ENCODE assay signal across 1 cellular context in the genomic region with DNA sequence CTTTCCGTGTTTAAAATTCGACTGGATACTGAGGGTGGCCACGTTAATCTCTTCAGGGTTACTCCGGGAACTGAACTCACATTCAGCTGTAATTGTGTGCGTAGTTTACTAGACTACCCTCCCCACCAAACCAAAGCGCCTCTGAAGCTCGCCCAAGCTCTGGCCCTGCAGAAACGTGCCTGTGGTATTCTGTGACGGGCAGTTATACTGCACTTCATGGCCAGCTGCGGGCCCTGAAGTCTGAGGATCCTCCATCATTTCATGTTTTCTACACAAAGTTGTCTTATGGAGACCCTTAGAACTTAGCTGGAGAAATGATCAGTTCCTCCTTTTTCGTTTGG.
TF ChIP-seq lines count a peak whose summit lies in the region.

No MANE protein-coding gene starts in this region.

TF ChIP-seq in HepG2, 621 proteins besides CTCF, POLR2A, EP300 and RAD21:
- TF ChIP-seq ZNF34 (CRISPR knock-in tag; IDR thresholded peaks at IDR 0.05; ENCODE audit: borderline replicate concordance) (no peak), ZIK1 (CRISPR knock-in tag; IDR thresholded peaks at IDR 0.05; ENCODE audit: borderline replicate concordance, low read depth) (no peak), BRD4 (CRISPR knock-in tag; IDR thresholded peaks at IDR 0.05) (no peak), ATAD3A (CRISPR knock-in tag; IDR thresholded peaks at IDR 0.05) (no peak), PRPF4 (IDR thresholded peaks at IDR 0.05; ENCODE audit: low read depth, low read length, poor library complexity, severe bottlenecking) (no peak), ZNF562 (CRISPR knock-in tag; IDR thresholded peaks at IDR 0.05; ENCODE audit: borderline replicate concordance) (no peak), ZNF367 (CRISPR knock-in tag; IDR thresholded peaks at IDR 0.05; ENCODE audit: borderline replicate concordance) (no peak), THAP7 (CRISPR knock-in tag; IDR thresholded peaks at IDR 0.05) (no peak), ZNF232 (CRISPR knock-in tag; IDR thresholded peaks at IDR 0.05; ENCODE audit: borderline replicate concordance) (no peak), ZMAT5 (CRISPR knock-in tag; IDR thresholded peaks at IDR 0.05; ENCODE audit: borderline replicate concordance, low read depth) (no peak), ZNF205 (CRISPR knock-in tag; IDR thresholded peaks at IDR 0.05) (no peak), MAFF (IDR thresholded peaks at IDR 0.05; ENCODE audit: low read depth, low read length) (no peak), E2F5 (CRISPR knock-in tag; conservative IDR thresholded peaks at IDR 0.05) (no peak), ZNF572 (CRISPR knock-in tag; IDR thresholded peaks at IDR 0.05) (no peak), RFXANK (CRISPR knock-in tag; IDR thresholded peaks at IDR 0.05) (no peak), ZNF549 (CRISPR knock-in tag; IDR thresholded peaks at IDR 0.05) (no peak), ONECUT2 (CRISPR knock-in tag; IDR thresholded peaks at IDR 0.05) (no peak)
- TF ChIP-seq, protein P1, sequence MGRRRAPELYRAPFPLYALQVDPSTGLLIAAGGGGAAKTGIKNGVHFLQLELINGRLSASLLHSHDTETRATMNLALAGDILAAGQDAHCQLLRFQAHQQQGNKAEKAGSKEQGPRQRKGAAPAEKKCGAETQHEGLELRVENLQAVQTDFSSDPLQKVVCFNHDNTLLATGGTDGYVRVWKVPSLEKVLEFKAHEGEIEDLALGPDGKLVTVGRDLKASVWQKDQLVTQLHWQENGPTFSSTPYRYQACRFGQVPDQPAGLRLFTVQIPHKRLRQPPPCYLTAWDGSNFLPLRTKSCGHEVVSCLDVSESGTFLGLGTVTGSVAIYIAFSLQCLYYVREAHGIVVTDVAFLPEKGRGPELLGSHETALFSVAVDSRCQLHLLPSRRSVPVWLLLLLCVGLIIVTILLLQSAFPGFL (CRISPR knock-in tag; IDR thresholded peaks at IDR 0.05), result no peak
- TF ChIP-seq, protein P2, sequence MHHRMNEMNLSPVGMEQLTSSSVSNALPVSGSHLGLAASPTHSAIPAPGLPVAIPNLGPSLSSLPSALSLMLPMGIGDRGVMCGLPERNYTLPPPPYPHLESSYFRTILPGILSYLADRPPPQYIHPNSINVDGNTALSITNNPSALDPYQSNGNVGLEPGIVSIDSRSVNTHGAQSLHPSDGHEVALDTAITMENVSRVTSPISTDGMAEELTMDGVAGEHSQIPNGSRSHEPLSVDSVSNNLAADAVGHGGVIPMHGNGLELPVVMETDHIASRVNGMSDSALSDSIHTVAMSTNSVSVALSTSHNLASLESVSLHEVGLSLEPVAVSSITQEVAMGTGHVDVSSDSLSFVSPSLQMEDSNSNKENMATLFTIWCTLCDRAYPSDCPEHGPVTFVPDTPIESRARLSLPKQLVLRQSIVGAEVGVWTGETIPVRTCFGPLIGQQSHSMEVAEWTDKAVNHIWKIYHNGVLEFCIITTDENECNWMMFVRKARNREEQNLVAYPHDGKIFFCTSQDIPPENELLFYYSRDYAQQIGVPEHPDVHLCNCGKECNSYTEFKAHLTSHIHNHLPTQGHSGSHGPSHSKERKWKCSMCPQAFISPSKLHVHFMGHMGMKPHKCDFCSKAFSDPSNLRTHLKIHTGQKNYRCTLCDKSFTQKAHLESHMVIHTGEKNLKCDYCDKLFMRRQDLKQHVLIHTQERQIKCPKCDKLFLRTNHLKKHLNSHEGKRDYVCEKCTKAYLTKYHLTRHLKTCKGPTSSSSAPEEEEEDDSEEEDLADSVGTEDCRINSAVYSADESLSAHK (CRISPR knock-in tag; IDR thresholded peaks at IDR 0.05; ENCODE audit: borderline replicate concordance), result no peak
- TF ChIP-seq, protein P3, sequence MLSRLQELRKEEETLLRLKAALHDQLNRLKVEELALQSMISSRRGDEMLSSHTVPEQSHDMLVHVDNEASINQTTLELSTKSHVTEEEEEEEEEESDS (CRISPR knock-in tag; IDR thresholded peaks at IDR 0.05; ENCODE audit: borderline replicate concordance), result no peak
TF ChIP-seq in HepG2: peak in this region for 0.
